ENCODE assay signal across 1 cellular context in the genomic region with DNA sequence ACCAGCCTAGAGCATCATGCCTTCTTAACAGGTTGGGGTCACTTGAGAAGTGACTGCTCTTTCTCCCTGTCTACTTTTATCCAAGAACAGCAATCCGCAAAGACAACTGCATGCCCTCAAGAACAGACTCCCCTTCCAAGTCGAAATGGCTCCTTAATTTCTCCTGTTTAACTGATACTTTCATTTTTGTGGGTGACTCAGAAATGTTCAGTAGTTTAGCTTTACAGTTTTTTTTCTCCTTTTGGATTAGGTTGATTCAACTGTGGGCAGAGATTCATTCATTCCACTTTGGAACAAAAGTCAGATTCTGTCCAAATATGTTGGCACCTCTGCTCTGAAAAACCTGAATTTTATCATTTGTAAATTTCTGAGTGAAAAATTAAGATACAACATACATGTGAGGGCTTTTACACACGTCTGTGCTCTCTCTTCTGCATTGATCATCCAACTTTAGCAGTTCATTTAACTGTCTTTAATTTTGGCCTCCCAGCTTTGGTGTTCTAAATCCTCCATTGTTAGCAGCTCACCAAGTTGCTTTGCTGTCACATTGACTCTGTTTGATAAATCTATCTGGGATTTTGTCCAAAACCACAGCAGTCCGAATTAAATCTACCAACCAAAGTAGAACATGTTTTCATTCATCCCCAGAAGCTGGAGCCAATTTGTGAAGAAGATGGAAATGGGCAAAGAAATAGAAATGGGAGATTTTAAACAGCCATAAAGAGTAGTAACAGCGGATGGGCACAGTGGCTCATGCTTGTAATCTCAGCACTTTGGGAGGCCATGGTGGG.
TF ChIP-seq lines count a peak whose summit lies in the region.

No MANE protein-coding gene starts in this region.

TF ChIP-seq in SK-N-SH, 30 proteins besides CTCF, POLR2A, EP300 and RAD21:
- TF ChIP-seq, protein P1, sequence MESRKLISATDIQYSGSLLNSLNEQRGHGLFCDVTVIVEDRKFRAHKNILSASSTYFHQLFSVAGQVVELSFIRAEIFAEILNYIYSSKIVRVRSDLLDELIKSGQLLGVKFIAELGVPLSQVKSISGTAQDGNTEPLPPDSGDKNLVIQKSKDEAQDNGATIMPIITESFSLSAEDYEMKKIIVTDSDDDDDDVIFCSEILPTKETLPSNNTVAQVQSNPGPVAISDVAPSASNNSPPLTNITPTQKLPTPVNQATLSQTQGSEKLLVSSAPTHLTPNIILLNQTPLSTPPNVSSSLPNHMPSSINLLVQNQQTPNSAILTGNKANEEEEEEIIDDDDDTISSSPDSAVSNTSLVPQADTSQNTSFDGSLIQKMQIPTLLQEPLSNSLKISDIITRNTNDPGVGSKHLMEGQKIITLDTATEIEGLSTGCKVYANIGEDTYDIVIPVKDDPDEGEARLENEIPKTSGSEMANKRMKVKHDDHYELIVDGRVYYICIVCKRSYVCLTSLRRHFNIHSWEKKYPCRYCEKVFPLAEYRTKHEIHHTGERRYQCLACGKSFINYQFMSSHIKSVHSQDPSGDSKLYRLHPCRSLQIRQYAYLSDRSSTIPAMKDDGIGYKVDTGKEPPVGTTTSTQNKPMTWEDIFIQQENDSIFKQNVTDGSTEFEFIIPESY (IDR thresholded peaks at IDR 0.05; ENCODE audit: borderline replicate concordance, low read depth) = no peak
- TF ChIP-seq TCF12 (IDR thresholded peaks at IDR 0.05) (peak; percentile 84), NRF1 (IDR thresholded peaks at IDR 0.05; ENCODE audit: low read depth, low read length) (no peak), MEF2A (IDR thresholded peaks at IDR 0.05; ENCODE audit: borderline replicate concordance, low read depth) (no peak), ELF1 (IDR thresholded peaks at IDR 0.05) (no peak), FOXJ3 (CRISPR knock-in tag; IDR thresholded peaks at IDR 0.05) (no peak), GATA2 (CRISPR knock-in tag; IDR thresholded peaks at IDR 0.05) (no peak), POLR2AphosphoS5 (IDR thresholded peaks at IDR 0.05; ENCODE audit: low read depth, low read length) (peak; percentile 58; the same call in 1 of the 2 replicates), FOXM1 (IDR thresholded peaks at IDR 0.05; ENCODE audit: low read depth) (no peak), JUND (IDR thresholded peaks at IDR 0.05) (peak; percentile 45; the same call in 1 of the 2 replicates), EZH2phosphoT487 (IDR thresholded peaks at IDR 0.05; ENCODE audit: borderline replicate concordance, low read depth) (no peak), NFIC (IDR thresholded peaks at IDR 0.05; ENCODE audit: borderline replicate concordance) (peak; percentile 92), TAF1 (IDR thresholded peaks at IDR 0.05; ENCODE audit: borderline replicate concordance, low read depth, low read length) (no peak), TEAD4 (IDR thresholded peaks at IDR 0.05; ENCODE audit: borderline replicate concordance, insufficient read depth) (0 out of 2 replicates have a peak, but pooled peaks have one; percentile 16), GABPA (IDR thresholded peaks at IDR 0.05; ENCODE audit: low read depth) (no peak), CHD2 (IDR thresholded peaks at IDR 0.05; ENCODE audit: low read length, partially characterized antibody) (no peak), SMC3 (IDR thresholded peaks at IDR 0.05; ENCODE audit: low read depth, low read length) (no peak)
- TF ChIP-seq, protein P2, sequence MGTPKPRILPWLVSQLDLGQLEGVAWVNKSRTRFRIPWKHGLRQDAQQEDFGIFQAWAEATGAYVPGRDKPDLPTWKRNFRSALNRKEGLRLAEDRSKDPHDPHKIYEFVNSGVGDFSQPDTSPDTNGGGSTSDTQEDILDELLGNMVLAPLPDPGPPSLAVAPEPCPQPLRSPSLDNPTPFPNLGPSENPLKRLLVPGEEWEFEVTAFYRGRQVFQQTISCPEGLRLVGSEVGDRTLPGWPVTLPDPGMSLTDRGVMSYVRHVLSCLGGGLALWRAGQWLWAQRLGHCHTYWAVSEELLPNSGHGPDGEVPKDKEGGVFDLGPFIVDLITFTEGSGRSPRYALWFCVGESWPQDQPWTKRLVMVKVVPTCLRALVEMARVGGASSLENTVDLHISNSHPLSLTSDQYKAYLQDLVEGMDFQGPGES (IDR thresholded peaks at IDR 0.05; ENCODE audit: low read depth, low read length) = no peak
- TF ChIP-seq, protein P3, sequence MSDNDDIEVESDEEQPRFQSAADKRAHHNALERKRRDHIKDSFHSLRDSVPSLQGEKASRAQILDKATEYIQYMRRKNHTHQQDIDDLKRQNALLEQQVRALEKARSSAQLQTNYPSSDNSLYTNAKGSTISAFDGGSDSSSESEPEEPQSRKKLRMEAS (IDR thresholded peaks at IDR 0.05; ENCODE audit: low read depth) = no peak
- TF ChIP-seq, protein P4, sequence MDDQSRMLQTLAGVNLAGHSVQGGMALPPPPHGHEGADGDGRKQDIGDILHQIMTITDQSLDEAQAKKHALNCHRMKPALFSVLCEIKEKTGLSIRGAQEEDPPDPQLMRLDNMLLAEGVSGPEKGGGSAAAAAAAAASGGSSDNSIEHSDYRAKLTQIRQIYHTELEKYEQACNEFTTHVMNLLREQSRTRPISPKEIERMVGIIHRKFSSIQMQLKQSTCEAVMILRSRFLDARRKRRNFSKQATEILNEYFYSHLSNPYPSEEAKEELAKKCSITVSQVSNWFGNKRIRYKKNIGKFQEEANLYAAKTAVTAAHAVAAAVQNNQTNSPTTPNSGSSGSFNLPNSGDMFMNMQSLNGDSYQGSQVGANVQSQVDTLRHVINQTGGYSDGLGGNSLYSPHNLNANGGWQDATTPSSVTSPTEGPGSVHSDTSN (IDR thresholded peaks at IDR 0.05) = peak; percentile 93
- TF ChIP-seq, protein P5, sequence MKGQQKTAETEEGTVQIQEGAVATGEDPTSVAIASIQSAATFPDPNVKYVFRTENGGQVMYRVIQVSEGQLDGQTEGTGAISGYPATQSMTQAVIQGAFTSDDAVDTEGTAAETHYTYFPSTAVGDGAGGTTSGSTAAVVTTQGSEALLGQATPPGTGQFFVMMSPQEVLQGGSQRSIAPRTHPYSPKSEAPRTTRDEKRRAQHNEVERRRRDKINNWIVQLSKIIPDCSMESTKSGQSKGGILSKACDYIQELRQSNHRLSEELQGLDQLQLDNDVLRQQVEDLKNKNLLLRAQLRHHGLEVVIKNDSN (IDR thresholded peaks at IDR 0.05; ENCODE audit: borderline replicate concordance, low read depth) = no peak
TF ChIP-seq in SK-N-SH: peak in this region for 6.
